In the genomic region with DNA sequence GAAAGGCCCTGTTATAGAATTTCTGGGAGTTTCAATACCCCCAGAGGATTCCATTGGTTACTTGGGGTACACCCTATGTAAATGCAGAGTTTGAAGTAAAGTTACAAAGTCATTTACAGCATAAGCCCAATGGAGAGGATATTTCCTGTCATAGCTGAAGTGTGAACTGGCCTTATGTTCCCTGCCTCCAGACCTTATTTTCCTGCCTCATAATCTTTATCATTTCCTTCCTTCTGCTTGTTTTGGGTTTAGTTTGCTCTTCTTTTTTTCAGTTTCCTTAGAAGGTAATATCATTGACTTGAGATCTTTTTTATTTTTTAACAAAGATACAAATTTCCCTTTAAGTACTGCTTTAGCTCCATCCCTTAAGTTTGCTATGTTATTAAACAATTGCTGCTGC, we compare ENCODE assay signal across 12 cellular contexts.
DNase-seq lines count a peak whose midpoint lies in the region; FAIRE-seq and TF ChIP-seq lines count a peak whose summit lies in the region.
"Had no signal": no experiment of that assay in that cellular context is flagged by ENCODE, and none has a peak within 500 bp of the region (broad histone marks: within the 10 kb centered on the region; RNA-seq: fewer than 3 reads in every experiment).

No MANE protein-coding gene starts in this region.

- H3K27ac Mint-ChIP-seq in endothelial cell (ENCODE audit: unreplicated experiment) = peak overlapping the region; percentile 92
- H3K27ac Mint-ChIP-seq: IgD-negative memory B cell had no signal

- H3K9me3 Mint-ChIP-seq in endothelial cell (ENCODE audit: unreplicated experiment) = no peaks in the 10 kb centered on the region
- H3K9me3 Mint-ChIP-seq: IgD-negative memory B cell had no signal

- H4K8ac ChIP-seq in trophoblast cell (ENCODE audit: low read depth, low read length) = no peak overlapping the region

- H3K79me2 ChIP-seq in trophoblast cell (ENCODE audit: control insufficient read depth, insufficient read depth, low read length, poor library complexity) = no peaks in the 10 kb centered on the region

- no peak overlapping the region for H2AFZ ChIP-seq in trophoblast cell (ENCODE audit: insufficient read depth, low read length, poor library complexity)

- no peak overlapping the region for H3K4ac ChIP-seq in trophoblast cell (ENCODE audit: low read depth, low read length)

- H3K9me3 ChIP-seq in HUES6 (ENCODE audit: control insufficient read depth, insufficient read depth, low read depth, low read length) (no peaks in the 10 kb centered on the region), SJSA1 (replicated peaks) (no peaks in the 10 kb centered on the region), trophoblast cell (ENCODE audit: insufficient read depth, low read depth, low read length) (no peaks in the 10 kb centered on the region)
- H3K9me3 ChIP-seq: HAP-1 had no signal

- no peaks in the 10 kb centered on the region for H3K27me3 Mint-ChIP-seq in endothelial cell (ENCODE audit: unreplicated experiment)
- H3K27me3 Mint-ChIP-seq: IgD-negative memory B cell had no signal

- H3K18ac ChIP-seq in trophoblast cell (ENCODE audit: low read length) = no peak overlapping the region

- H3K14ac ChIP-seq in trophoblast cell (ENCODE audit: low read length) = no peak overlapping the region

- peak in 1 of 2 experiments; percentile 3 for DNase-seq in SJSA1 (ENCODE audit: low read depth in 1 of 2, low spot score in 2 of 2)
- no peak for DNase-seq in endothelial cell (ENCODE audit: low spot score)
- no peak for DNase-seq in trophoblast cell
- DNase-seq in DMS79 (lab: John Stamatoyannopoulos, UW) = no peak
- DNase-seq in frontal cortex (ENCODE audit: low spot score in 2 of 2) = no peak
- DNase-seq in NCI-H748 (lab: John Stamatoyannopoulos, UW; ENCODE audit: unreplicated experiment) = no peak
- DNase-seq: COR-L47, NCI-H187 treated with DMSO at 0.1 percent for 48 hours, NCI-H69 had no signal

- TF ChIP-seq CTCF in endothelial cell (IDR thresholded peaks at IDR 0.05; ENCODE audit: unreplicated experiment) = no peak

- H3K4me1 Mint-ChIP-seq in endothelial cell (ENCODE audit: unreplicated experiment) = peaks cover 17% of the 10 kb centered on the region
- H3K4me1 Mint-ChIP-seq: IgD-negative memory B cell had no signal

- H3K23ac ChIP-seq in trophoblast cell (ENCODE audit: low read length) = no peak overlapping the region

- H3K4me3 ChIP-seq in HUES6 (ENCODE audit: low read depth, low read length) (no peak overlapping the region), SJSA1 (no peak overlapping the region), trophoblast cell (ENCODE audit: low read depth, low read length) (no peak overlapping the region)
- H3K4me3 ChIP-seq: HAP-1 had no signal

- H3K9ac ChIP-seq in HUES6 (ENCODE audit: low read length) = no peak overlapping the region
- no peak overlapping the region for H3K9ac ChIP-seq in trophoblast cell (ENCODE audit: low read length)

- no peak overlapping the region for H3K4me3 Mint-ChIP-seq in endothelial cell (ENCODE audit: unreplicated experiment)
- H3K4me3 Mint-ChIP-seq: IgD-negative memory B cell had no signal

- H2BK12ac ChIP-seq in trophoblast cell (ENCODE audit: low read length) = no peak overlapping the region

- no peak overlapping the region for H2BK120ac ChIP-seq in trophoblast cell (ENCODE audit: insufficient read depth, low read length, poor library complexity)

- H4K91ac ChIP-seq in trophoblast cell (ENCODE audit: low read depth, low read length) = peak overlapping the region; percentile 24

- peaks cover 19% of the 10 kb centered on the region for H3K4me1 ChIP-seq in HUES6 (ENCODE audit: control insufficient read depth, insufficient read depth, low read length)
- peaks cover 12% of the 10 kb centered on the region for H3K4me1 ChIP-seq in SJSA1 (replicated peaks)
- H3K4me1 ChIP-seq in trophoblast cell (ENCODE audit: control insufficient read depth in 1 of 2, insufficient read depth in 2 of 2, low read length in 2 of 2) = peaks cover 3 to 4% of the 10 kb centered on the region in 2 experiments

- no peak for FAIRE-seq in frontal cortex (lab: Jason Lieb, UNC)

- H3K4me2 ChIP-seq in trophoblast cell (ENCODE audit: low read length) = no peak overlapping the region

- H3K36me3 ChIP-seq in HUES6 (ENCODE audit: control insufficient read depth, insufficient read depth, low read length) = no peaks in the 10 kb centered on the region
- no peaks in the 10 kb centered on the region for H3K36me3 ChIP-seq in SJSA1
- H3K36me3 ChIP-seq in trophoblast cell (ENCODE audit: control insufficient read depth in 1 of 2, insufficient read depth in 2 of 2, low read length in 2 of 2) = no peaks in the 10 kb centered on the region
- H3K36me3 ChIP-seq: HAP-1 had no signal

- H3K79me1 ChIP-seq in trophoblast cell (ENCODE audit: low read length) = peaks cover 7% of the 10 kb centered on the region

- H4K12ac ChIP-seq in trophoblast cell (ENCODE audit: low read depth, low read length) = no peak overlapping the region

- no peak overlapping the region for H2BK5ac ChIP-seq in trophoblast cell (ENCODE audit: low read depth, low read length, poor library complexity)

- no peaks in the 10 kb centered on the region for H3K36me3 Mint-ChIP-seq in endothelial cell (ENCODE audit: low read depth, unreplicated experiment)

- no peak overlapping the region for H2AK5ac ChIP-seq in trophoblast cell (ENCODE audit: low read length)

- peaks cover 5% of the 10 kb centered on the region; the same call in 1 of the 2 replicates for H3K27me3 ChIP-seq in HUES6 (ENCODE audit: control insufficient read depth, insufficient read depth, low read length)
- H3K27me3 ChIP-seq in SJSA1 (replicated peaks) = no peaks in the 10 kb centered on the region
- no peaks in the 10 kb centered on the region for H3K27me3 ChIP-seq in trophoblast cell (ENCODE audit: insufficient read depth, low read length)

- peak overlapping the region; percentile 84; the same call in 1 of the 2 replicates for H3K27ac ChIP-seq in HUES6 (ENCODE audit: low read depth, low read length)
- peak overlapping the region; percentile 44; the same call in 1 of the 2 replicates for H3K27ac ChIP-seq in SJSA1
- H3K27ac ChIP-seq in trophoblast cell (ENCODE audit: low read depth, low read length) = no peak overlapping the region
